In the genomic region with DNA sequence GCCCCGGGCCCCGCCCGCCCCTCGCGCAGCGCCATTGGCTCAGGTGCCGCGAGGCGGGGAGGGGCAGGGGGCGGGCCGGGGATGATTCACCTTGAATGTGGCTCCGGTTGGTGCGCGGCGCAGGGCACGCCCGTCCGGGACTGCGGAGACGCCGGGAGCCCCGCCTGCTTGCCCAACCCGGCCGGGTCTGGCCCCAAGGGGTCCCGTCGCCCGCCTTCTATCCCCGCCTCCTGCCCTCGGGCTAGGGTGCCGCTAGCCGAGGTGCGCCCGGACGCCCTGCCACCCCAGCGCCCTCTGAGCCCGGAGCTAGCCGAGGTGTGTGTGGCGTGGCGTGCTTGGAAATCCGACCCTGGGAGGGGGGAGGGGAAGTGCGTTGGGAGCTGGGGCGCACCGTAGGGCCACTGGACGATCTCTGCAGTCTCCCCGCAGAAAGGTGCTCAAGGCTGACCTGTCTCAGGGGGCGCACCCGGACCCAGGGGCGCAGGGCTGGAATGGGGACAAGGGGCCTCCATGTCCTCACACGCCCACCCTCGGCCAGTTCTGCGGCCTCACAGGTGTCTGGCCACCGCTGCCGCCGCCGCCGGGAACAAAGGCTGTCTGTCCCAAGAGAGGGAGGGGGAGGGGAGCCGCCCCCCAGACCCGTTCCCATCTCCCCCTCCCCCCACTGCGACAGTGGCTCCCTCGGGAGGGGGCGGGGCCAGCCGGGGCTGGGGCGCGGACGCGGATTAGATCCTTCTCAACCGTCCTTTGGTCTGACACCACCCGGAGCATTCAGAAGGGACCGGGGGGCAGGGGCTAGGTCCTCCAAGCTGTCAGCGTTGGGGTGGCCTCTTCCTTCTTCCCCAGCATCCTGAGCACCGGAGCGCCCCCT, we compare ENCODE assay signal across 8 cellular contexts.
DNase-seq lines count a peak whose midpoint lies in the region; ATAC-seq and TF ChIP-seq lines count a peak whose summit lies in the region.

No MANE protein-coding gene starts in this region.

- TF ChIP-seq RAD21 in Ishikawa (IDR thresholded peaks at IDR 0.05; ENCODE audit: low read depth): no peak

- DNase-seq in RPMI8226: peak; percentile 95
- peak; percentile 52 for DNase-seq in activated effector memory CD4-positive, alpha-beta T cell treated with Interleukin-2 at 50 U/mL for 16 hours
- peak; percentile 30 to 74 for DNase-seq in stimulated activated CD4-positive, alpha-beta T cell treated with anti-CD3 and anti-CD28 coated beads, Interleukin-15, amount 100 ng/mL, for 1 hour (ENCODE audit: low read depth in 1 of 2, low spot score in 1 of 2)
- no peak for DNase-seq in hypothalamus (lab: John Stamatoyannopoulos, UW)

- TF ChIP-seq EP300 in Ishikawa (IDR thresholded peaks at IDR 0.05; ENCODE audit: borderline replicate concordance): peak; percentile 17; the same call in 1 of the 2 replicates

- peak overlapping the region; percentile 84 for H3K4me3 ChIP-seq in iPS-18c (ENCODE audit: insufficient read depth, low read depth, low read length)

- H3K9me3 ChIP-seq in iPS-18c (ENCODE audit: control insufficient read depth, insufficient read depth, low read length): no peaks in the 10 kb centered on the region

- ATAC-seq in GM18502 (IDR thresholded peaks at IDR 0.05; ENCODE audit: poor library complexity, unreplicated experiment) (peak; percentile 50), HG02938 (IDR thresholded peaks at IDR 0.05; ENCODE audit: unreplicated experiment) (no peak)

TF ChIP-seq in Ishikawa, 13 proteins besides CTCF, POLR2A, EP300 and RAD21:
- TF ChIP-seq, protein P1, sequence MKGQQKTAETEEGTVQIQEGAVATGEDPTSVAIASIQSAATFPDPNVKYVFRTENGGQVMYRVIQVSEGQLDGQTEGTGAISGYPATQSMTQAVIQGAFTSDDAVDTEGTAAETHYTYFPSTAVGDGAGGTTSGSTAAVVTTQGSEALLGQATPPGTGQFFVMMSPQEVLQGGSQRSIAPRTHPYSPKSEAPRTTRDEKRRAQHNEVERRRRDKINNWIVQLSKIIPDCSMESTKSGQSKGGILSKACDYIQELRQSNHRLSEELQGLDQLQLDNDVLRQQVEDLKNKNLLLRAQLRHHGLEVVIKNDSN (IDR thresholded peaks at IDR 0.05): no peak
- TF ChIP-seq YY1 (IDR thresholded peaks at IDR 0.05; ENCODE audit: low read depth) (no peak), TCF12 (IDR thresholded peaks at IDR 0.05; ENCODE audit: low read depth) (peak; percentile 46; the same call in 1 of the 2 replicates), CEBPB (IDR thresholded peaks at IDR 0.05) (no peak), TAF1 (IDR thresholded peaks at IDR 0.05; ENCODE audit: low read depth) (peak; percentile 20; the same call in 1 of the 2 replicates), CREB1 (IDR thresholded peaks at IDR 0.05; ENCODE audit: low read depth) (no peak), FOXM1 (IDR thresholded peaks at IDR 0.05; ENCODE audit: borderline replicate concordance, low read depth) (no peak), EGR1 (IDR thresholded peaks at IDR 0.05) (no peak), NFIC (IDR thresholded peaks at IDR 0.05) (peak; percentile 7; the same call in 1 of the 2 replicates), ZBTB7A (IDR thresholded peaks at IDR 0.05; ENCODE audit: low read depth) (peak; percentile 89), TEAD4 (IDR thresholded peaks at IDR 0.05) (no peak; the same call in 1 of the 2 replicates)
- TF ChIP-seq, protein P2, sequence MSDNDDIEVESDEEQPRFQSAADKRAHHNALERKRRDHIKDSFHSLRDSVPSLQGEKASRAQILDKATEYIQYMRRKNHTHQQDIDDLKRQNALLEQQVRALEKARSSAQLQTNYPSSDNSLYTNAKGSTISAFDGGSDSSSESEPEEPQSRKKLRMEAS (IDR thresholded peaks at IDR 0.05): peak; percentile 72
- TF ChIP-seq, protein P3, sequence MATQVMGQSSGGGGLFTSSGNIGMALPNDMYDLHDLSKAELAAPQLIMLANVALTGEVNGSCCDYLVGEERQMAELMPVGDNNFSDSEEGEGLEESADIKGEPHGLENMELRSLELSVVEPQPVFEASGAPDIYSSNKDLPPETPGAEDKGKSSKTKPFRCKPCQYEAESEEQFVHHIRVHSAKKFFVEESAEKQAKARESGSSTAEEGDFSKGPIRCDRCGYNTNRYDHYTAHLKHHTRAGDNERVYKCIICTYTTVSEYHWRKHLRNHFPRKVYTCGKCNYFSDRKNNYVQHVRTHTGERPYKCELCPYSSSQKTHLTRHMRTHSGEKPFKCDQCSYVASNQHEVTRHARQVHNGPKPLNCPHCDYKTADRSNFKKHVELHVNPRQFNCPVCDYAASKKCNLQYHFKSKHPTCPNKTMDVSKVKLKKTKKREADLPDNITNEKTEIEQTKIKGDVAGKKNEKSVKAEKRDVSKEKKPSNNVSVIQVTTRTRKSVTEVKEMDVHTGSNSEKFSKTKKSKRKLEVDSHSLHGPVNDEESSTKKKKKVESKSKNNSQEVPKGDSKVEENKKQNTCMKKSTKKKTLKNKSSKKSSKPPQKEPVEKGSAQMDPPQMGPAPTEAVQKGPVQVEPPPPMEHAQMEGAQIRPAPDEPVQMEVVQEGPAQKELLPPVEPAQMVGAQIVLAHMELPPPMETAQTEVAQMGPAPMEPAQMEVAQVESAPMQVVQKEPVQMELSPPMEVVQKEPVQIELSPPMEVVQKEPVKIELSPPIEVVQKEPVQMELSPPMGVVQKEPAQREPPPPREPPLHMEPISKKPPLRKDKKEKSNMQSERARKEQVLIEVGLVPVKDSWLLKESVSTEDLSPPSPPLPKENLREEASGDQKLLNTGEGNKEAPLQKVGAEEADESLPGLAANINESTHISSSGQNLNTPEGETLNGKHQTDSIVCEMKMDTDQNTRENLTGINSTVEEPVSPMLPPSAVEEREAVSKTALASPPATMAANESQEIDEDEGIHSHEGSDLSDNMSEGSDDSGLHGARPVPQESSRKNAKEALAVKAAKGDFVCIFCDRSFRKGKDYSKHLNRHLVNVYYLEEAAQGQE (IDR thresholded peaks at IDR 0.05; ENCODE audit: low read depth): no peak

Comparison
In these comparisons a context has a peak if more than half of its experiments do, and no peak if none do; other contexts are left out.
1. DNase-seq: peak in RPMI8226 (single experiment), activated effector memory CD4-positive, alpha-beta T cell treated with Interleukin-2 at 50 U/mL for 16 hours (single experiment) and stimulated activated CD4-positive, alpha-beta T cell treated with anti-CD3 and anti-CD28 coated beads, Interleukin-15, amount 100 ng/mL, for 1 hour (2 of 2); none in hypothalamus (0 of 51).